6 cellular contexts compared by ENCODE assay signal in genomic region chr10:36524126-36524525, GRCh38.
DNase-seq lines count a peak whose midpoint lies in the region; ATAC-seq, FAIRE-seq and TF ChIP-seq lines count a peak whose summit lies in the region.
"Not testable (repeated sequence)": the region's sequence is repeated elsewhere in the genome, so short reads cannot be mapped to it uniquely, and the experiment has no call there.

No MANE protein-coding gene starts in this region.

- H4K12ac ChIP-seq in trophoblast cell (ENCODE audit: low read depth, low read length): not testable (repeated sequence)

- H4K8ac ChIP-seq in trophoblast cell (ENCODE audit: low read depth, low read length): not testable (repeated sequence)

- H2BK5ac ChIP-seq in trophoblast cell (ENCODE audit: low read depth, low read length, poor library complexity): not testable (repeated sequence)

- not testable (repeated sequence) for H3K4me3 ChIP-seq in BE2C (ENCODE audit: low read depth, low read length); trophoblast cell (ENCODE audit: low read depth, low read length); upper lobe of right lung

- not testable (repeated sequence) for H2AFZ ChIP-seq in trophoblast cell (ENCODE audit: insufficient read depth, low read length, poor library complexity)

- not testable (repeated sequence) for H3K9ac ChIP-seq in trophoblast cell (ENCODE audit: low read length)

- FAIRE-seq in HTR-8/SVneo (lab: Jason Lieb, UNC): peak; percentile 60

- not testable (repeated sequence) for H3K18ac ChIP-seq in trophoblast cell (ENCODE audit: low read length)

- not testable (repeated sequence) for H3K27ac Mint-ChIP-seq in activated T-helper 17 cell treated with anti-CD3 and anti-CD28 coated beads, Interleukin-2, amount 50 U/mL, for 72 hours; effector memory CD8-positive, alpha-beta T cell

- peak; percentile 22 for DNase-seq in BE2C
- DNase-seq in HTR-8/SVneo (ENCODE audit: insufficient read length, low spot score); effector memory CD8-positive, alpha-beta T cell; upper lobe of right lung: not testable (repeated sequence)
- peak; percentile 37 to 46 for DNase-seq in trophoblast cell

- not testable (repeated sequence) for H3K9me3 Mint-ChIP-seq in activated T-helper 17 cell treated with anti-CD3 and anti-CD28 coated beads, Interleukin-2, amount 50 U/mL, for 72 hours
- H3K9me3 Mint-ChIP-seq in effector memory CD8-positive, alpha-beta T cell: peaks cover 4 to 14% of the 10 kb centered on the region in 2 donors

- not testable (repeated sequence) for H3K4me3 Mint-ChIP-seq in activated T-helper 17 cell treated with anti-CD3 and anti-CD28 coated beads, Interleukin-2, amount 50 U/mL, for 72 hours; effector memory CD8-positive, alpha-beta T cell

- H4K91ac ChIP-seq in trophoblast cell (ENCODE audit: low read depth, low read length): not testable (repeated sequence)

- H3K9me3 ChIP-seq in BE2C; trophoblast cell (ENCODE audit: insufficient read depth, low read depth, low read length); upper lobe of right lung: not testable (repeated sequence)

- H3K27me3 Mint-ChIP-seq in activated T-helper 17 cell treated with anti-CD3 and anti-CD28 coated beads, Interleukin-2, amount 50 U/mL, for 72 hours; effector memory CD8-positive, alpha-beta T cell: not testable (repeated sequence)

- H2BK120ac ChIP-seq in trophoblast cell (ENCODE audit: insufficient read depth, low read length, poor library complexity): not testable (repeated sequence)

- H3K23ac ChIP-seq in trophoblast cell (ENCODE audit: low read length): not testable (repeated sequence)

- not testable (repeated sequence) for H3K4me1 Mint-ChIP-seq in activated T-helper 17 cell treated with anti-CD3 and anti-CD28 coated beads, Interleukin-2, amount 50 U/mL, for 72 hours; effector memory CD8-positive, alpha-beta T cell (ENCODE audit: low read depth in 2 of 2)

- not testable (repeated sequence) for H3K27me3 ChIP-seq in BE2C; trophoblast cell (ENCODE audit: insufficient read depth, low read length); upper lobe of right lung

- H3K27ac ChIP-seq in trophoblast cell (ENCODE audit: low read depth, low read length); upper lobe of right lung: not testable (repeated sequence)

- not testable (repeated sequence) for H3K36me3 ChIP-seq in BE2C; trophoblast cell (ENCODE audit: control insufficient read depth in 1 of 2, insufficient read depth in 2 of 2, low read length in 2 of 2); upper lobe of right lung

- H3K36me3 Mint-ChIP-seq in activated T-helper 17 cell treated with anti-CD3 and anti-CD28 coated beads, Interleukin-2, amount 50 U/mL, for 72 hours (ENCODE audit: low read depth); effector memory CD8-positive, alpha-beta T cell (ENCODE audit: insufficient read depth): not testable (repeated sequence)

- peak; percentile 16 for ATAC-seq in activated T-helper 17 cell treated with anti-CD3 and anti-CD28 coated beads, Interleukin-2, amount 50 U/mL, for 72 hours (replicated peaks)
- peak; percentile 39 for ATAC-seq in effector memory CD8-positive, alpha-beta T cell (replicated peaks)
- ATAC-seq in upper lobe of right lung: peak; percentile 33

- H3K4me2 ChIP-seq in trophoblast cell (ENCODE audit: low read length): not testable (repeated sequence)

- not testable (repeated sequence) for TF ChIP-seq CTCF in BE2C (IDR thresholded peaks at IDR 0.05; ENCODE audit: low read depth, low read length); upper lobe of right lung (IDR thresholded peaks at IDR 0.05)

- not testable (repeated sequence) for H2AK5ac ChIP-seq in trophoblast cell (ENCODE audit: low read length)

- H3K79me2 ChIP-seq in trophoblast cell (ENCODE audit: control insufficient read depth, insufficient read depth, low read length, poor library complexity): not testable (repeated sequence)

- H3K14ac ChIP-seq in trophoblast cell (ENCODE audit: low read length): not testable (repeated sequence)

- not testable (repeated sequence) for H3K4ac ChIP-seq in trophoblast cell (ENCODE audit: low read depth, low read length)

- peaks cover 11% of the 10 kb centered on the region for H3K4me1 ChIP-seq in BE2C
- H3K4me1 ChIP-seq in trophoblast cell (ENCODE audit: control insufficient read depth in 1 of 2, insufficient read depth in 2 of 2, low read length in 2 of 2); upper lobe of right lung: not testable (repeated sequence)

- H2BK12ac ChIP-seq in trophoblast cell (ENCODE audit: low read length): not testable (repeated sequence)

- intact Hi-C loops in upper lobe of right lung (cut with DNase I): not testable (repeated sequence)

- no CpG with 5 or more reads among the region's 21 CpGs for WGBS in trophoblast cell (ENCODE audit: extremely low coverage, insufficient coverage, insufficient read length)

- not testable (repeated sequence) for H3K79me1 ChIP-seq in trophoblast cell (ENCODE audit: low read length)
